ENCODE assay signal across 9 cellular contexts in the genomic region with DNA sequence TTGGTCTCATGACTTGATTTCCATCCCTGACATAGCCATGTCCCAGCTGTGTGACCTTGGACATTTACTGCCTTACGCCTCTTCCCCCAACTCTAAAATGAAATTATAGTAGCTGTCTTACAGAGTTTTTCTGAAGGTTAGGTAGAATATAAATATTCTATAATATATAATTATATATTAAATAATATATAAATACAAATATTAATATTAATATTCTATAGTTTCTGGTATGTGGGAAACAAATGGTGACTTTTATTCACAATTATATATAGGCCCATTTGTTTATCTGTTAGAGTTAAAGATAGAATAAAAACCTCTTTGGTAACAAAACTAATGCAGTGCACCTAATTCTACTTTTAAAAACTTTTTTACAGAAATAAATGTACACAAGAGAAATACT. TPM values are rescaled to one million over a fixed set of nuclear protein-coding genes. Genes with fewer than 3 reads are reported as not detected.
DNase-seq lines count a peak whose midpoint lies in the region; ATAC-seq and TF ChIP-seq lines count a peak whose summit lies in the region.
"Had no signal": no experiment of that assay in that cellular context is flagged by ENCODE, and none has a peak within 500 bp of the region (broad histone marks: within the 10 kb centered on the region; RNA-seq: fewer than 3 reads in every experiment).

No MANE protein-coding gene starts in this region.

- H3K4me1 Mint-ChIP-seq in activated CD4-positive, alpha-beta T cell treated with anti-CD3 and anti-CD28 coated beads, Interleukin-2, amount 10 ng/mL, durations not matched to agents 7 days and 5 days = peaks cover 51% of the 10 kb centered on the region

- peak overlapping the region; percentile 15 for H3K4ac ChIP-seq in trophoblast cell (ENCODE audit: low read depth, low read length)

- H4K12ac ChIP-seq in trophoblast cell (ENCODE audit: low read depth, low read length) = no peak overlapping the region

- no peak for ATAC-seq in HG03159 (IDR thresholded peaks at IDR 0.05; ENCODE audit: unreplicated experiment)

- no peak overlapping the region for H3K14ac ChIP-seq in trophoblast cell (ENCODE audit: low read length)

- H3K36me3 ChIP-seq in mammary epithelial cell (ENCODE audit: insufficient read depth, low read length) (peaks cover 21% of the 10 kb centered on the region), trophoblast cell (ENCODE audit: control insufficient read depth in 1 of 2, insufficient read depth in 2 of 2, low read length in 2 of 2) (peaks cover 3 to 4% of the 10 kb centered on the region in 2 experiments)

- POLR2A ChIA-PET in activated CD4-positive, alpha-beta T cell treated with anti-CD3 and anti-CD28 coated beads, Interleukin-2, amount 10 ng/mL, durations not matched to agents 7 days and 5 days (lab: Charles Lee) = interaction anchor here (0.7 kb wide), 1 partner anchor 1292 kb away, joined by 5 read pairs; no protein-coding TSS in a partner anchor

- peaks cover 33% of the 10 kb centered on the region for H3K36me3 Mint-ChIP-seq in activated CD4-positive, alpha-beta T cell treated with anti-CD3 and anti-CD28 coated beads, Interleukin-2, amount 10 ng/mL, durations not matched to agents 7 days and 5 days (ENCODE audit: low read depth)

- H2BK12ac ChIP-seq in trophoblast cell (ENCODE audit: low read length) = no peak overlapping the region

- TF ChIP-seq POLR2A in NB4 (IDR thresholded peaks at IDR 0.05; ENCODE audit: extremely low read depth, insufficient read length) = no peak

- no peak for TF ChIP-seq CTCF in NB4 (IDR thresholded peaks at IDR 0.05; ENCODE audit: low read depth, low read length)
- TF ChIP-seq CTCF in mammary epithelial cell (conservative IDR thresholded peaks at IDR 0.05 in 1 of 2, IDR thresholded peaks at IDR 0.05 in 1 of 2; ENCODE audit: extremely low read depth in 1 of 2, insufficient read depth in 1 of 2, low read depth in 1 of 2, low read length in 2 of 2) = no peak

- peaks cover 5% of the 10 kb centered on the region for H3K27me3 Mint-ChIP-seq in activated CD4-positive, alpha-beta T cell treated with anti-CD3 and anti-CD28 coated beads, Interleukin-2, amount 10 ng/mL, durations not matched to agents 7 days and 5 days

- no peak overlapping the region for H4K91ac ChIP-seq in trophoblast cell (ENCODE audit: low read depth, low read length)

- H3K79me2 ChIP-seq in mammary epithelial cell (ENCODE audit: insufficient read depth, low read length) (peaks cover 91% of the 10 kb centered on the region), trophoblast cell (ENCODE audit: control insufficient read depth, insufficient read depth, low read length, poor library complexity) (peaks cover 4% of the 10 kb centered on the region)

- CTCF ChIA-PET in activated CD4-positive, alpha-beta T cell treated with anti-CD3 and anti-CD28 coated beads, Interleukin-2, amount 10 ng/mL, durations not matched to agents 7 days and 5 days (lab: Charles Lee) = interaction anchor here (1.1 to 1.3 kb wide), 3 partner anchors 14 to 116 kb away, joined by 3 to 4 read pairs (median 3); no protein-coding TSS in a partner anchor
- CTCF ChIA-PET in mammary epithelial cell (lab: Charles Lee; ENCODE audit: low non-redundant PET) = no interaction called here

- H3K27me3 ChIP-seq in mammary epithelial cell (ENCODE audit: insufficient read depth, low read length) (no peaks in the 10 kb centered on the region), trophoblast cell (ENCODE audit: insufficient read depth, low read length) (no peaks in the 10 kb centered on the region)

- no peak overlapping the region for H3K18ac ChIP-seq in trophoblast cell (ENCODE audit: low read length)

- H3K27ac Mint-ChIP-seq in activated CD4-positive, alpha-beta T cell treated with anti-CD3 and anti-CD28 coated beads, Interleukin-2, amount 10 ng/mL, durations not matched to agents 7 days and 5 days = peak overlapping the region; percentile 71

- in situ Hi-C loops in mammary epithelial cell (cut with MboI; ENCODE audit: low sequenced_read_pairs in 2 of 2) = loop anchor here in 1 of 2 donors (25.0 kb wide), 1 partner anchor 97 kb away; no protein-coding TSS in a partner anchor

- H2BK120ac ChIP-seq in trophoblast cell (ENCODE audit: insufficient read depth, low read length, poor library complexity) = no peak overlapping the region

- H3K4me3 ChIP-seq in NB4 (ENCODE audit: low read depth, low read length) (peak overlapping the region; percentile 93), mammary epithelial cell (replicated peaks in 1 of 3; ENCODE audit: insufficient read depth in 1 of 3, low read depth in 2 of 3, low read length in 3 of 3) (peak overlapping the region in 2 of 3 experiments; percentile 66 to 77), trophoblast cell (ENCODE audit: low read depth, low read length) (no peak overlapping the region)

- H3K27ac ChIP-seq in mammary epithelial cell (ENCODE audit: insufficient read depth, low read depth, low read length) (peak overlapping the region; percentile 95), trophoblast cell (ENCODE audit: low read depth, low read length) (no peak overlapping the region)

- peaks cover 7% of the 10 kb centered on the region for H3K79me1 ChIP-seq in trophoblast cell (ENCODE audit: low read length)

- no peak overlapping the region for H2BK5ac ChIP-seq in trophoblast cell (ENCODE audit: low read depth, low read length, poor library complexity)

- intact Hi-C loops in mammary epithelial cell (cut with micrococcal nuclease) = loop anchor here (5.0 kb wide), 1 partner anchor 107 kb away; no protein-coding TSS in a partner anchor

- dilution Hi-C loops in mammary epithelial cell (cut with HindIII; ENCODE audit: low sequenced_read_pairs) = loop anchor here (10.0 kb wide), 1 partner anchor 100 kb away; no protein-coding TSS in a partner anchor

- no peak overlapping the region for H2AK5ac ChIP-seq in trophoblast cell (ENCODE audit: low read length)

- BruUV-seq in mammary epithelial cell (replicated peaks; lab: Mats Ljungman, UMichigan) = no TSS peak

- H3K4me1 ChIP-seq in mammary epithelial cell (ENCODE audit: insufficient read depth, low read length) (peaks cover 27% of the 10 kb centered on the region), trophoblast cell (ENCODE audit: control insufficient read depth in 1 of 2, insufficient read depth in 2 of 2, low read length in 2 of 2) (peaks cover 0 to 2% of the 10 kb centered on the region in 2 experiments)

- 0% methylated on average over 1 of the region's 1 CpG for WGBS in mammary epithelial cell (ENCODE audit: low coverage, missing lambda C conversion rate)
- WGBS in trophoblast cell (ENCODE audit: extremely low coverage, insufficient coverage, insufficient read length) = no CpG with 5 or more reads among the region's 1 CpG

- no peaks in the 10 kb centered on the region for H4K20me1 ChIP-seq in mammary epithelial cell (ENCODE audit: insufficient read depth, low read length)

- H3K9ac ChIP-seq in mammary epithelial cell (ENCODE audit: insufficient read depth, low read length) = peak overlapping the region; percentile 91
- H3K9ac ChIP-seq in trophoblast cell (ENCODE audit: low read length) = no peak overlapping the region

- no peak for DNase-seq in activated CD4-positive, alpha-beta T cell treated with anti-CD3 and anti-CD28 coated beads, Interleukin-2, amount 10 ng/mL, durations not matched to agents 7 days and 5 days
- no peak for DNase-seq in activated CD4-positive, alpha-beta T cell treated with anti-CD3 and anti-CD28 coated beads, Interleukin-2, amount 50 U/mL, for 4 hours
- DNase-seq in NB4 (ENCODE audit: low read depth) (peak; percentile 6), mammary epithelial cell (no peak), trophoblast cell (no peak), mucosa of gallbladder (ENCODE audit: low spot score) (no peak)
- DNase-seq in stimulated activated CD4-positive, alpha-beta T cell treated with anti-CD3 and anti-CD28 coated beads, Interleukin-12 subunit alpha, Interleukin-12 subunit beta, amount 100 ng/mL, for 4 hours = no peak
- DNase-seq: nucleus accumbens had no signal

- H2AFZ ChIP-seq in mammary epithelial cell (ENCODE audit: low read depth, low read length) (no peak overlapping the region), trophoblast cell (ENCODE audit: insufficient read depth, low read length, poor library complexity) (no peak overlapping the region)

- H4K8ac ChIP-seq in trophoblast cell (ENCODE audit: low read depth, low read length) = no peak overlapping the region

- H3K23ac ChIP-seq in trophoblast cell (ENCODE audit: low read length) = no peak overlapping the region

- H3K9me3 ChIP-seq in mammary epithelial cell (replicated peaks; ENCODE audit: insufficient read depth, low read length) = no peaks in the 10 kb centered on the region
- no peaks in the 10 kb centered on the region for H3K9me3 ChIP-seq in trophoblast cell (ENCODE audit: insufficient read depth, low read depth, low read length)

- H3K4me2 ChIP-seq in mammary epithelial cell (ENCODE audit: insufficient read depth, low read depth, low read length) (peak overlapping the region; percentile 84), trophoblast cell (ENCODE audit: low read length) (no peak overlapping the region)

- H3K9me3 Mint-ChIP-seq in activated CD4-positive, alpha-beta T cell treated with anti-CD3 and anti-CD28 coated beads, Interleukin-2, amount 10 ng/mL, durations not matched to agents 7 days and 5 days = no peaks in the 10 kb centered on the region

- H3K4me3 Mint-ChIP-seq in activated CD4-positive, alpha-beta T cell treated with anti-CD3 and anti-CD28 coated beads, Interleukin-2, amount 10 ng/mL, durations not matched to agents 7 days and 5 days = peak overlapping the region; percentile 94

RNA-seq across cellular contexts. Expression of gene RBBP8, which starts 1.7 kb away (rescaled TPM):
- 10 to 100 TPM; 63.3 to 66.2 TPM for total RNA-seq in activated CD4-positive, alpha-beta T cell treated with anti-CD3 and anti-CD28 coated beads, Interleukin-2, amount 10 ng/mL, durations not matched to agents 7 days and 5 days
- total RNA-seq in mammary epithelial cell (100 to 1,000 TPM; 165 to 692 TPM), mucosa of gallbladder (30.5 TPM)
- polyA plus RNA-seq in mammary epithelial cell = 91.8 TPM
- 59.2 TPM for polyA minus RNA-seq in mammary epithelial cell
- 26.8 and 28.9 TPM in 2 replicates for polyA plus RNA-seq in trophoblast cell (2013)
